ENCODE assay signal across 16 cellular contexts in the genomic region with DNA sequence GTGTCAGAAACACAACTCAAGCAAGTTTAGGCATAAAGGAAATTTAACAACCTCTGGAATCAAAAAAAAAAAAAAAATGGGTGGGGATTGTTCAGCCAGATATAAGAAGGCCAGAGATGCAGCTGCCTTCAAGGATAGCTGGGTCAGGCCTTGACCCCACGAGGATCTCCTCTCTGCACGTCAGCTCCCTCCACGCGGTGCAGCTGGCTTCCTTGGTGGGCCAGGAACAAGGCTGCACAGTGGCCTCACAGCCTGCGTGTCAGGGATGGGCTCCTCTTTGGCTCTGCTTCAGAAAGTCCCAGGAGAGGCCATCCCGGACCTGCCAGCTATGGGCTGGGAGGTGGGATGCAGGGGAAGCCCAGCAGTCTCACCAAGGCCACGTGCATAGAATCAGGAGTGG. TPM values are rescaled to one million over a fixed set of nuclear protein-coding genes. Genes with fewer than 3 reads are reported as not detected.
DNase-seq lines count a peak whose midpoint lies in the region; ATAC-seq and TF ChIP-seq lines count a peak whose summit lies in the region.
"Had no signal": no experiment of that assay in that cellular context is flagged by ENCODE, and none has a peak within 500 bp of the region (broad histone marks: within the 10 kb centered on the region; RNA-seq: fewer than 3 reads in every experiment).

No MANE protein-coding gene starts in this region.

- H3K4me1 Mint-ChIP-seq in activated CD8-positive, alpha-beta T cell treated with anti-CD3 and anti-CD28 coated beads, Interleukin-2, amount 10 ng/mL, durations not matched to agents 7 days and 5 days (ENCODE audit: low read depth), result no peaks in the 10 kb centered on the region
- H3K4me1 Mint-ChIP-seq in activated CD8-positive, alpha-beta T cell treated with anti-CD3 and anti-CD28 coated beads for 36 hours (ENCODE audit: low read depth), result no peaks in the 10 kb centered on the region
- no peaks in the 10 kb centered on the region for H3K4me1 Mint-ChIP-seq in activated T-helper 1 cell treated with anti-CD3 and anti-CD28 coated beads, Interleukin-12 subunit alpha, Interleukin-12 subunit beta, Interleukin-2, Interleukin-4 antibody, amounts not matched to agents 30 ng/mL and 10 ng/mL and 1 ng/mL, durations not matched to agents 14 hours and 24 hours and 36 hours (ENCODE audit: low read depth)
- peaks cover 8% of the 10 kb centered on the region for H3K4me1 Mint-ChIP-seq in nephron progenitor cell

- no peaks in the 10 kb centered on the region for H3K9me3 Mint-ChIP-seq in activated CD8-positive, alpha-beta T cell treated with anti-CD3 and anti-CD28 coated beads, Interleukin-2, amount 10 ng/mL, durations not matched to agents 7 days and 5 days (ENCODE audit: insufficient read depth)
- H3K9me3 Mint-ChIP-seq in activated CD8-positive, alpha-beta T cell treated with anti-CD3 and anti-CD28 coated beads for 36 hours, result no peaks in the 10 kb centered on the region
- no peaks in the 10 kb centered on the region for H3K9me3 Mint-ChIP-seq in activated T-helper 1 cell treated with anti-CD3 and anti-CD28 coated beads, Interleukin-12 subunit alpha, Interleukin-12 subunit beta, Interleukin-2, Interleukin-4 antibody, amounts not matched to agents 30 ng/mL and 10 ng/mL and 1 ng/mL, durations not matched to agents 14 hours and 24 hours and 36 hours
- H3K9me3 Mint-ChIP-seq in nephron progenitor cell, result no peaks in the 10 kb centered on the region
- H3K9me3 Mint-ChIP-seq: CD4-positive, alpha-beta memory T cell had no signal

- peaks cover 2% of the 10 kb centered on the region for H3K27me3 Mint-ChIP-seq in activated CD8-positive, alpha-beta T cell treated with anti-CD3 and anti-CD28 coated beads, Interleukin-2, amount 10 ng/mL, durations not matched to agents 7 days and 5 days (ENCODE audit: low read depth)
- peaks cover 2% of the 10 kb centered on the region for H3K27me3 Mint-ChIP-seq in activated CD8-positive, alpha-beta T cell treated with anti-CD3 and anti-CD28 coated beads for 36 hours
- peaks cover 1% of the 10 kb centered on the region for H3K27me3 Mint-ChIP-seq in activated T-helper 1 cell treated with anti-CD3 and anti-CD28 coated beads, Interleukin-12 subunit alpha, Interleukin-12 subunit beta, Interleukin-2, Interleukin-4 antibody, amounts not matched to agents 30 ng/mL and 10 ng/mL and 1 ng/mL, durations not matched to agents 14 hours and 24 hours and 36 hours (ENCODE audit: insufficient read depth)
- H3K27me3 Mint-ChIP-seq in nephron progenitor cell (ENCODE audit: low read depth, poor library complexity), result peaks cover 3% of the 10 kb centered on the region

- DNase-seq in activated CD8-positive, alpha-beta T cell treated with anti-CD3 and anti-CD28 coated beads, Interleukin-2, amount 10 ng/mL, durations not matched to agents 7 days and 5 days, result no peak
- no peak for DNase-seq in activated CD8-positive, alpha-beta T cell treated with anti-CD3 and anti-CD28 coated beads for 36 hours
- DNase-seq in activated T-helper 1 cell treated with anti-CD3 and anti-CD28 coated beads, Interleukin-12 subunit alpha, Interleukin-12 subunit beta, Interleukin-2, Interleukin-4 antibody, amounts not matched to agents 30 ng/mL and 10 ng/mL and 1 ng/mL, durations not matched to agents 14 hours and 24 hours and 36 hours (ENCODE audit: low spot score), result no peak
- DNase-seq in nephron progenitor cell (no peak), sciatic nerve (ENCODE audit: low spot score) (no peak), NCI-H1436 treated with DMSO at 0.1 percent for 48 hours (lab: John Stamatoyannopoulos, UW) (no peak), coronary artery (ENCODE audit: low spot score) (no peak)
- DNase-seq in stimulated activated CD4-positive, alpha-beta T cell treated with anti-CD3 and anti-CD28 coated beads, Interleukin-4, amount 100 ng/mL, for 24 hours, result no peak
- DNase-seq: CD4-positive, alpha-beta memory T cell; DMS79; GOT3 had no signal

- no peak overlapping the region for H3K27ac Mint-ChIP-seq in activated CD8-positive, alpha-beta T cell treated with anti-CD3 and anti-CD28 coated beads, Interleukin-2, amount 10 ng/mL, durations not matched to agents 7 days and 5 days
- H3K27ac Mint-ChIP-seq in activated CD8-positive, alpha-beta T cell treated with anti-CD3 and anti-CD28 coated beads for 36 hours, result no peak overlapping the region
- H3K27ac Mint-ChIP-seq in activated T-helper 1 cell treated with anti-CD3 and anti-CD28 coated beads, Interleukin-12 subunit alpha, Interleukin-12 subunit beta, Interleukin-2, Interleukin-4 antibody, amounts not matched to agents 30 ng/mL and 10 ng/mL and 1 ng/mL, durations not matched to agents 14 hours and 24 hours and 36 hours, result peak overlapping the region; percentile 23
- peak overlapping the region; percentile 25 for H3K27ac Mint-ChIP-seq in nephron progenitor cell

- intact Hi-C loops in activated CD8-positive, alpha-beta T cell treated with anti-CD3 and anti-CD28 coated beads for 36 hours (cut with micrococcal nuclease), result no loop called here
- intact Hi-C loops in activated T-helper 1 cell treated with anti-CD3 and anti-CD28 coated beads, Interleukin-12 subunit alpha, Interleukin-12 subunit beta, Interleukin-2, Interleukin-4 antibody, amounts not matched to agents 30 ng/mL and 10 ng/mL and 1 ng/mL, durations not matched to agents 14 hours and 24 hours and 36 hours (cut with micrococcal nuclease), result no loop called here
- intact Hi-C loops in sciatic nerve (cut with DNase I), result loop anchor here (10.0 kb wide), 1 partner anchor 281 kb away; no protein-coding TSS in a partner anchor

- H3K4me3 Mint-ChIP-seq in activated CD8-positive, alpha-beta T cell treated with anti-CD3 and anti-CD28 coated beads, Interleukin-2, amount 10 ng/mL, durations not matched to agents 7 days and 5 days, result no peak overlapping the region
- no peak overlapping the region for H3K4me3 Mint-ChIP-seq in activated CD8-positive, alpha-beta T cell treated with anti-CD3 and anti-CD28 coated beads for 36 hours
- no peak overlapping the region for H3K4me3 Mint-ChIP-seq in activated T-helper 1 cell treated with anti-CD3 and anti-CD28 coated beads, Interleukin-12 subunit alpha, Interleukin-12 subunit beta, Interleukin-2, Interleukin-4 antibody, amounts not matched to agents 30 ng/mL and 10 ng/mL and 1 ng/mL, durations not matched to agents 14 hours and 24 hours and 36 hours
- H3K4me3 Mint-ChIP-seq in nephron progenitor cell, result no peak overlapping the region
- H3K4me3 Mint-ChIP-seq: CD4-positive, alpha-beta memory T cell had no signal

- no peak for TF ChIP-seq CTCF in activated CD8-positive, alpha-beta T cell treated with anti-CD3 and anti-CD28 coated beads for 36 hours (IDR thresholded peaks at IDR 0.05)
- no peak for TF ChIP-seq CTCF in nephron progenitor cell (IDR thresholded peaks at IDR 0.05)
- TF ChIP-seq CTCF in coronary artery (IDR thresholded peaks at IDR 0.05), result no peak

- no peak overlapping the region for H3K27ac ChIP-seq in coronary artery
- H3K27ac ChIP-seq: 22Rv1; BLaER1 treated with 17β-estradiol and CSF1 and Interleukin-3, amounts not matched to agents 10 nM and 100 nM had no signal

- CTCF ChIA-PET in activated CD8-positive, alpha-beta T cell treated with anti-CD3 and anti-CD28 coated beads, Interleukin-2, amount 10 ng/mL, durations not matched to agents 7 days and 5 days (lab: Charles Lee), result no interaction called here
- CTCF ChIA-PET in activated CD8-positive, alpha-beta T cell treated with anti-CD3 and anti-CD28 coated beads for 36 hours (lab: Charles Lee), result interaction anchor here (2.3 kb wide), 1 partner anchor 138 kb away, joined by 10 read pairs; no protein-coding TSS in a partner anchor

- no peaks in the 10 kb centered on the region for H3K36me3 Mint-ChIP-seq in activated CD8-positive, alpha-beta T cell treated with anti-CD3 and anti-CD28 coated beads, Interleukin-2, amount 10 ng/mL, durations not matched to agents 7 days and 5 days (ENCODE audit: low read depth)
- H3K36me3 Mint-ChIP-seq in activated CD8-positive, alpha-beta T cell treated with anti-CD3 and anti-CD28 coated beads for 36 hours (ENCODE audit: low read depth), result no peaks in the 10 kb centered on the region
- H3K36me3 Mint-ChIP-seq in activated T-helper 1 cell treated with anti-CD3 and anti-CD28 coated beads, Interleukin-12 subunit alpha, Interleukin-12 subunit beta, Interleukin-2, Interleukin-4 antibody, amounts not matched to agents 30 ng/mL and 10 ng/mL and 1 ng/mL, durations not matched to agents 14 hours and 24 hours and 36 hours (ENCODE audit: low read depth), result no peaks in the 10 kb centered on the region
- no peaks in the 10 kb centered on the region for H3K36me3 Mint-ChIP-seq in nephron progenitor cell (ENCODE audit: low read depth)
- H3K36me3 Mint-ChIP-seq: CD4-positive, alpha-beta memory T cell had no signal

- POLR2A ChIA-PET in activated CD8-positive, alpha-beta T cell treated with anti-CD3 and anti-CD28 coated beads, Interleukin-2, amount 10 ng/mL, durations not matched to agents 7 days and 5 days (lab: Charles Lee), result interaction anchor here (0.6 kb wide), 1 partner anchor 82 kb away, joined by 3 read pairs; no protein-coding TSS in a partner anchor
- POLR2A ChIA-PET in activated CD8-positive, alpha-beta T cell treated with anti-CD3 and anti-CD28 coated beads for 36 hours (lab: Charles Lee), result no interaction called here

- peak; percentile 31 for ATAC-seq in activated CD8-positive, alpha-beta T cell treated with anti-CD3 and anti-CD28 coated beads, Interleukin-2, amount 10 ng/mL, durations not matched to agents 7 days and 5 days
- no peak for ATAC-seq in activated CD8-positive, alpha-beta T cell treated with anti-CD3 and anti-CD28 coated beads for 36 hours
- ATAC-seq in sciatic nerve, result peak; percentile 84
- ATAC-seq: GM12878 had no signal

- no peak overlapping the region for H3K4me3 ChIP-seq in coronary artery
- H3K4me3 ChIP-seq: BLaER1 treated with 17β-estradiol and CSF1 and Interleukin-3, amounts not matched to agents 10 nM and 100 nM; GM12878; HAP-1 had no signal

RNA-seq across cellular contexts. Expression of a gene that starts 55.5 kb away (rescaled TPM):
- 10 to 100 TPM; 37.0 to 42.1 TPM for total RNA-seq in activated CD8-positive, alpha-beta T cell treated with anti-CD3 and anti-CD28 coated beads, Interleukin-2, amount 10 ng/mL, durations not matched to agents 7 days and 5 days
- total RNA-seq in activated CD8-positive, alpha-beta T cell treated with anti-CD3 and anti-CD28 coated beads for 36 hours, result 10 to 100 TPM; 70.2 to 71.2 TPM
- total RNA-seq in activated T-helper 1 cell treated with anti-CD3 and anti-CD28 coated beads, Interleukin-12 subunit alpha, Interleukin-12 subunit beta, Interleukin-2, Interleukin-4 antibody, amounts not matched to agents 30 ng/mL and 10 ng/mL and 1 ng/mL, durations not matched to agents 14 hours and 24 hours and 36 hours, result 54.1 and 60.2 TPM in 2 replicates
- 28.6 TPM for total RNA-seq in sciatic nerve

RNA-seq across cellular contexts. Expression of a gene that starts 56.2 kb away (rescaled TPM):
- 1 to 10 TPM; 1.3 to 2.4 TPM for total RNA-seq in activated CD8-positive, alpha-beta T cell treated with anti-CD3 and anti-CD28 coated beads, Interleukin-2, amount 10 ng/mL, durations not matched to agents 7 days and 5 days
- 1 to 10 TPM; 2.1 TPM for total RNA-seq in activated CD8-positive, alpha-beta T cell treated with anti-CD3 and anti-CD28 coated beads for 36 hours
- 0.83 and 1.0 TPM in 2 replicates for total RNA-seq in activated T-helper 1 cell treated with anti-CD3 and anti-CD28 coated beads, Interleukin-12 subunit alpha, Interleukin-12 subunit beta, Interleukin-2, Interleukin-4 antibody, amounts not matched to agents 30 ng/mL and 10 ng/mL and 1 ng/mL, durations not matched to agents 14 hours and 24 hours and 36 hours
- 2.6 TPM for total RNA-seq in sciatic nerve
- total RNA-seq: G401 had no signal

Comparison
In these comparisons a context has a peak if more than half of its experiments do, and no peak if none do; other contexts are left out.
1. H3K27ac Mint-ChIP-seq: peak in activated T-helper 1 cell treated with anti-CD3 and anti-CD28 coated beads, Interleukin-12 subunit alpha, Interleukin-12 subunit beta, Interleukin-2, Interleukin-4 antibody, amounts not matched to agents 30 ng/mL and 10 ng/mL and 1 ng/mL, durations not matched to agents 14 hours and 24 hours and 36 hours (single experiment) and nephron progenitor cell (single experiment); none in activated CD8-positive, alpha-beta T cell treated with anti-CD3 and anti-CD28 coated beads, Interleukin-2, amount 10 ng/mL, durations not matched to agents 7 days and 5 days (single experiment) and activated CD8-positive, alpha-beta T cell treated with anti-CD3 and anti-CD28 coated beads for 36 hours (single experiment).